In the genomic region with DNA sequence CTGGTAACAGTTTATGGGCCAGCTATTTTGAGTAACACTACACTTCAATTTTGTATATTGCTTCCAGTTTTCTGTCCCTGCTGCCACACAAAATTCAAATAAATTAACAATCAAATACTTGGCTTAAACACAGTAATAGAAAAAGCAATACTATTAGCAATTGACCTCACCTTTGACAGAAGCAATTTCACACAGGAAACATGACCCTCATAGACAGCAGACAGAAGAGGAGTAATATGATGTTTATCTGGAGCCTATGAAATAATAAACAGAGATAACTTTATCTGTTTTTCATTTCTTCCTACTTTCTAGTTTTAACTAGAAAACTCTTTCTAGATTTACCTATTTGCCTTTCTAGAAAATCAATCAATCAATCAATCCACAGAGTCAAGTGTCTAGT, we compare ENCODE assay signal across 15 cellular contexts.
"Had no signal": no experiment of that assay in that cellular context is flagged by ENCODE, and none has a peak within 500 bp of the region (broad histone marks: within the 10 kb centered on the region; RNA-seq: fewer than 3 reads in every experiment).

No MANE protein-coding gene starts in this region.

- DNase-seq: colonic mucosa; dermis blood vessel endothelial cell; endodermal cell; foreskin keratinocyte; head of caudate nucleus; hippocampal formation; mammary epithelial cell; nephron progenitor cell; posterior cingulate gyrus; sigmoid colon; stimulated activated CD4-positive, alpha-beta T cell treated with anti-CD3 and anti-CD28 coated beads, Interleukin-12 subunit alpha, Interleukin-12 subunit beta, amount 100 ng/mL, for 4 hours; stimulated activated naive CD4-positive, alpha-beta T cell treated with Interleukin-2 at 50 U/mL for 16 hours; trophoblast cell had no signal

- H3K4me3 Mint-ChIP-seq: endodermal cell, mesothelial cell of epicardium, nephron progenitor cell had no signal

- ATAC-seq: foreskin keratinocyte had no signal

- H3K4me1 ChIP-seq: colonic mucosa, foreskin keratinocyte had no signal

- H3K27ac ChIP-seq: colonic mucosa, foreskin keratinocyte, sigmoid colon had no signal

- H3K4me3 ChIP-seq: colonic mucosa, right atrium auricular region, sigmoid colon had no signal

- H3K27ac Mint-ChIP-seq: endodermal cell, mesothelial cell of epicardium, nephron progenitor cell had no signal

- H3K36me3 ChIP-seq: colonic mucosa had no signal

- H3K27me3 ChIP-seq: colonic mucosa, foreskin keratinocyte, right atrium auricular region, sigmoid colon had no signal

- H3K9me3 ChIP-seq: colonic mucosa, right atrium auricular region, sigmoid colon had no signal
